In the genomic region with DNA sequence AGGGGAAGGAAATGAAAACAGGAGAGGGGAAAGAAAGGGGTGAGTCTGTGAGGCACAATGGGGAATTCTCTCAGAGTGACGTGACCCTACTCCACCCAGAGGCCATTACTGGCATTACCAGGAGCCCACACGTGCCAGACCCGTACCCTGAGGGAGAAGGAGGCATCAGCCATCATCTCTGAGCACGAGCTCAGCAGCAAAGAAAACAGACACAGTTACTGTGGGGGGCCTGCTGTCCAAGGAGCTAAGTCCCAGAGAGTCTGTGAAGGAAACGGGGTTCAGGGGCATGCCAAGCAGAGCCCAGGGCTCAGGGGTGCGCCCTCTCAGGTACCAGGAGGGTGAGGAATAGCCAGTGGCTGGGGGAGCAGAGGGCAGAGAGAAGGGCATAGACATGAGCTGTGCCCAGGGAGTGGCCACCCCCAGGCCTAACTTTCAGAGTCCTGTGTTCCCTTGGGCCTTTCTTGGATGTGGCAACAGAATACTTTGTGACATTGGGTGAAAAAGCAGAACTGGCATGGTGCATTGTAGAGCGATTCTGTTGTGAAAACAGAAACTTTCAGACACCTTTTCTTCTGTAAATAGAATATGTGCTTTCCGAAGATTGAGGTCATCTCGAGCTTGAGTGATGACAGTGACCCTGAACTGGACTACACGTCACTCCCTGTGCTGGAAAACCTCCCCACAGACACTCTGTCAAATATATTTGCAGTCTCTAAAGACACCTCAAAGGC, we compare ENCODE assay signal across 8 cellular contexts. TPM values are rescaled to one million over a fixed set of nuclear protein-coding genes. Genes with fewer than 3 reads are reported as not detected.
A peak's percentile ranks its signal among the peaks of the same experiment; 100 is the strongest.
DNase-seq lines count a peak whose midpoint lies in the region; ATAC-seq, FAIRE-seq and TF ChIP-seq lines count a peak whose summit lies in the region.

No MANE protein-coding gene starts in this region.

- peaks cover 3% of the 10 kb centered on the region for H3K36me3 ChIP-seq in CD4-positive, CD25-positive, alpha-beta regulatory T cell (ENCODE audit: control insufficient read depth, insufficient read depth, low read length)
- H3K36me3 ChIP-seq in heart left ventricle: peaks cover 0 to 29% (median 23%) of the 10 kb centered on the region in 9 donors
- peaks cover 5 to 22% (median 12%) of the 10 kb centered on the region in 4 donors for H3K36me3 ChIP-seq in sigmoid colon

- no peak for TF ChIP-seq EP300 in sigmoid colon (IDR thresholded peaks at IDR 0.05)

- H3K4me1 Mint-ChIP-seq in CD4-positive, CD25-positive, alpha-beta regulatory T cell: peaks cover 0 to 5% (median 3%) of the 10 kb centered on the region in 4 donors

- H3K4me3 ChIP-seq in CD4-positive, CD25-positive, alpha-beta regulatory T cell (ENCODE audit: low read depth, low read length): no peak overlapping the region
- H3K4me3 ChIP-seq in heart left ventricle: no peak overlapping the region
- H3K4me3 ChIP-seq in sigmoid colon: no peak overlapping the region

- 34 to 62% (median 38%) methylated on average over 10 of the region's 10 CpGs for WGBS in heart left ventricle, 4 donors
- 27 to 37% methylated on average over 10 of the region's 10 CpGs for WGBS in sigmoid colon, 2 donors

- H3K9me3 ChIP-seq in CD4-positive, CD25-positive, alpha-beta regulatory T cell (ENCODE audit: control insufficient read depth in 2 of 2, low read length in 2 of 2): no peaks in the 10 kb centered on the region
- H3K9me3 ChIP-seq in heart left ventricle: no peaks in the 10 kb centered on the region
- no peaks in the 10 kb centered on the region for H3K9me3 ChIP-seq in sigmoid colon

- peak overlapping the region in 1 of 4 donors; percentile 6 for H3K4me3 Mint-ChIP-seq in CD4-positive, CD25-positive, alpha-beta regulatory T cell

- DNase-seq in CD4-positive, CD25-positive, alpha-beta regulatory T cell: peak in 2 of 3 donors; percentile 43 to 53
- DNase-seq in HPDE6-E6E7 (ENCODE audit: extremely low spot score): peak; percentile 68
- DNase-seq in RPMI8226: peak; percentile 71
- DNase-seq in activated naive CD4-positive, alpha-beta T cell treated with anti-CD3 and anti-CD28 coated beads, Interleukin-2, amount 50 U/mL, for 16 hours: peak; percentile 57
- DNase-seq in heart left ventricle: peak in 2 of 5 donors; percentile 55 to 57
- no peak for DNase-seq in sigmoid colon
- DNase-seq in H54 (ENCODE audit: insufficient read length, low spot score): no peak

- H3K27ac ChIP-seq in CD4-positive, CD25-positive, alpha-beta regulatory T cell (ENCODE audit: insufficient read depth, low read length, poor library complexity, severe bottlenecking): no peak overlapping the region
- peak overlapping the region in 9 of 12 donors; percentile 8 to 85 (median 83) for H3K27ac ChIP-seq in heart left ventricle
- peak overlapping the region in 3 of 4 donors; percentile 16 to 78 (median 66) for H3K27ac ChIP-seq in sigmoid colon

- no peak for FAIRE-seq in H54 (lab: Jason Lieb, UNC)

- no peaks in the 10 kb centered on the region for H3K9me3 Mint-ChIP-seq in CD4-positive, CD25-positive, alpha-beta regulatory T cell

- no peaks in the 10 kb centered on the region for H3K4me1 ChIP-seq in CD4-positive, CD25-positive, alpha-beta regulatory T cell (ENCODE audit: control insufficient read depth, insufficient read depth, low read length, poor library complexity, severe bottlenecking)
- peaks cover 7 to 55% (median 36%) of the 10 kb centered on the region in 12 donors for H3K4me1 ChIP-seq in heart left ventricle
- H3K4me1 ChIP-seq in sigmoid colon: peaks cover 0 to 36% (median 29%) of the 10 kb centered on the region in 4 donors

- peak in 10 of 12 donors; percentile 34 to 85 (median 68) for TF ChIP-seq CTCF in heart left ventricle (IDR thresholded peaks at IDR 0.05)
- TF ChIP-seq CTCF in sigmoid colon (IDR thresholded peaks at IDR 0.05): peak in 3 of 4 experiments; percentile 58 to 67 (median 62)

- H3K27me3 ChIP-seq in CD4-positive, CD25-positive, alpha-beta regulatory T cell (ENCODE audit: control insufficient read depth, insufficient read depth, low read length): peaks cover 2% of the 10 kb centered on the region
- H3K27me3 ChIP-seq in heart left ventricle (no peaks in the 10 kb centered on the region), sigmoid colon (no peaks in the 10 kb centered on the region)

- peaks cover 8% of the 10 kb centered on the region for H3K36me3 Mint-ChIP-seq in CD4-positive, CD25-positive, alpha-beta regulatory T cell

- H3K27me3 Mint-ChIP-seq in CD4-positive, CD25-positive, alpha-beta regulatory T cell: no peaks in the 10 kb centered on the region

- intact Hi-C loops in heart left ventricle (cut with DNase I): loop anchor here in 6 of 10 donors (2.0 to 10.0 kb wide), 7 partner anchors 88 to 221 kb away; a partner anchor contains a TSS
- intact Hi-C loops in sigmoid colon (cut with DNase I): no loop called here

- ATAC-seq in CD4-positive, CD25-positive, alpha-beta regulatory T cell (ENCODE audit: low read depth in 2 of 2): peak; percentile 73 to 81
- ATAC-seq in GM19463 (IDR thresholded peaks at IDR 0.05; ENCODE audit: unreplicated experiment): peak; percentile 93
- peak; percentile 43 to 70 (median 52) for ATAC-seq in heart left ventricle

- TF ChIP-seq POLR2A in heart left ventricle (IDR thresholded peaks at IDR 0.05): no peak
- TF ChIP-seq POLR2A in sigmoid colon (IDR thresholded peaks at IDR 0.05): no peak
- TF ChIP-seq POLR2A in H54 (IDR thresholded peaks at IDR 0.05; ENCODE audit: low read depth, low read length): no peak

- H3K27ac Mint-ChIP-seq in CD4-positive, CD25-positive, alpha-beta regulatory T cell: no peak overlapping the region

RNA-seq across cellular contexts. Expression of a gene that starts 11.3 kb away (rescaled TPM):
- 90.6 TPM for total RNA-seq in CD4-positive, CD25-positive, alpha-beta regulatory T cell
- 1 to 10 TPM; 6.3 to 8.6 (median 7.2) TPM for polyA plus RNA-seq in CD4-positive, CD25-positive, alpha-beta regulatory T cell
- total RNA-seq in heart left ventricle (10 to 100 TPM; 16.3 to 24.3 (median 21.8) TPM), sigmoid colon (10 to 100 TPM; 19.6 to 49.0 (median 30.0) TPM)
- polyA plus RNA-seq in heart left ventricle (10 to 100 TPM; 22.6 to 34.4 TPM), sigmoid colon (10 to 100 TPM in 1 of 3 donors, 1 to 10 TPM in 2; 5.4 to 44.7 (median 6.0) TPM)

RNA-seq across cellular contexts. Expression of a gene that starts 15.4 kb away (rescaled TPM):
- not detected for total RNA-seq in CD4-positive, CD25-positive, alpha-beta regulatory T cell
- polyA plus RNA-seq in CD4-positive, CD25-positive, alpha-beta regulatory T cell: under 1 TPM in 3 of 4 donors, not detected in 1; 0.07 to 0.40 (median 0.25) TPM
- 1 to 10 TPM in 2 of 9 donors, under 1 TPM in 4, not detected in 3; 0.21 to 1.3 (median 0.58) TPM for total RNA-seq in heart left ventricle
- 1 to 10 TPM in 1 of 2 donors, under 1 TPM in 1; 0.36 to 1.2 TPM for polyA plus RNA-seq in heart left ventricle
- total RNA-seq in sigmoid colon: under 1 TPM in 2 of 4 donors, not detected in 2; 0.36 to 0.83 TPM
- under 1 TPM in 1 of 3 donors, not detected in 2; 0.29 TPM for polyA plus RNA-seq in sigmoid colon

RNA-seq across cellular contexts. Expression of a gene that starts 30.4 kb away (rescaled TPM):
- total RNA-seq in CD4-positive, CD25-positive, alpha-beta regulatory T cell: 0.27 TPM
- polyA plus RNA-seq in CD4-positive, CD25-positive, alpha-beta regulatory T cell: under 1 TPM in 3 of 4 donors, not detected in 1; 0.03 to 0.81 (median 0.33) TPM
- total RNA-seq in heart left ventricle: under 1 TPM in 3 of 9 donors, not detected in 6; 0.20 to 0.32 (median 0.25) TPM
- under 1 TPM; 0.15 to 0.38 TPM for polyA plus RNA-seq in heart left ventricle
- under 1 TPM in 1 of 4 donors, not detected in 3; 0.36 TPM for total RNA-seq in sigmoid colon
- polyA plus RNA-seq in sigmoid colon: under 1 TPM in 1 of 3 donors, not detected in 2; 0.15 TPM

RNA-seq across cellular contexts. Expression of a gene that starts 30.5 kb away (rescaled TPM):
- total RNA-seq in CD4-positive, CD25-positive, alpha-beta regulatory T cell: 17.3 TPM
- polyA plus RNA-seq in CD4-positive, CD25-positive, alpha-beta regulatory T cell: 10 to 100 TPM in 1 of 4 donors, 1 to 10 TPM in 3; 6.8 to 10.6 (median 9.6) TPM
- total RNA-seq in heart left ventricle (10 to 100 TPM; 15.8 to 46.8 (median 23.4) TPM), sigmoid colon (10 to 100 TPM; 11.4 to 27.8 (median 18.4) TPM)
- polyA plus RNA-seq in heart left ventricle (10 to 100 TPM; 12.8 to 16.1 TPM), sigmoid colon (1 to 10 TPM; 5.3 to 7.9 (median 6.6) TPM)

RNA-seq across cellular contexts. Expression of a gene that starts 58.8 kb away (rescaled TPM):
- 118 TPM for total RNA-seq in CD4-positive, CD25-positive, alpha-beta regulatory T cell
- polyA plus RNA-seq in CD4-positive, CD25-positive, alpha-beta regulatory T cell: 10 to 100 TPM; 40.6 to 62.5 (median 47.8) TPM
- total RNA-seq in heart left ventricle (10 to 100 TPM; 57.3 to 91.4 (median 68.6) TPM), sigmoid colon (10 to 100 TPM; 69.3 to 83.6 (median 79.3) TPM)
- polyA plus RNA-seq in heart left ventricle (10 to 100 TPM; 37.2 to 54.2 TPM), sigmoid colon (10 to 100 TPM; 13.6 to 48.7 (median 23.4) TPM)

Comparison
In these comparisons a context has a peak if more than half of its experiments do, and no peak if none do; other contexts are left out.
1. DNase-seq: peak in CD4-positive, CD25-positive, alpha-beta regulatory T cell (2 of 3), HPDE6-E6E7 (single experiment), RPMI8226 (single experiment) and activated naive CD4-positive, alpha-beta T cell treated with anti-CD3 and anti-CD28 coated beads, Interleukin-2, amount 50 U/mL, for 16 hours (single experiment); none in sigmoid colon (single experiment) and H54 (single experiment).
2. Peak in every context shown above with its lines, with median percentiles within 50 percentile points of each other: ATAC-seq.